14 cellular contexts compared by ENCODE assay signal in the genomic region with DNA sequence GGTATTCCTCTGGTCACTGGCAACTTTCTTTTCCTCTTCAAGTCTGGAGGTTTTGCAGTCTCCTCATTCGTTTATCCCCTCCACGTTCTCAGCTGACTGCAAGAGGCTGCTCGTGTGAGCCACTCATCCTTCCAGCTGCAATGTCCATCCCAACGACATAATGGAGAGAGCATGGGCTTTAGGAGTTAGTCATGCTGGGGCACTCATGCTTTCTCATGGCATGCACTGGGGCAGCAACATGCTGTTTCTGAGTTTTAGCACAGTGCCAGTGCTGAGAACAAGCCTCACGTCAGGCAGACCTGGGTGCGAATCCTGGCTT. TPM values are rescaled to one million over a fixed set of nuclear protein-coding genes. Genes with fewer than 3 reads are reported as not detected.
DNase-seq lines count a peak whose midpoint lies in the region; ATAC-seq and TF ChIP-seq lines count a peak whose summit lies in the region.
"Had no signal": no experiment of that assay in that cellular context is flagged by ENCODE, and none has a peak within 500 bp of the region (broad histone marks: within the 10 kb centered on the region; RNA-seq: fewer than 3 reads in every experiment).

No MANE protein-coding gene starts in this region.

- H3K36me3 ChIP-seq in MM.1S (replicated peaks; ENCODE audit: insufficient read depth, low read length), result 0 out of 2 replicates have a peak, but pooled peaks cover 6% of the 10 kb centered on the region
- H3K36me3 ChIP-seq in neutrophil, result no peaks in the 10 kb centered on the region
- peaks cover 9% of the 10 kb centered on the region for H3K36me3 ChIP-seq in CD8-positive, alpha-beta memory T cell (ENCODE audit: insufficient read depth, low read length)
- H3K36me3 ChIP-seq: neural progenitor cell had no signal

- no peaks in the 10 kb centered on the region for H4K20me1 ChIP-seq in MM.1S (ENCODE audit: insufficient read depth, low read length)

- H3K27me3 ChIP-seq in MM.1S (replicated peaks; ENCODE audit: insufficient read depth, low read length) (no peaks in the 10 kb centered on the region), neutrophil (no peaks in the 10 kb centered on the region)
- H3K27me3 ChIP-seq in CD8-positive, alpha-beta memory T cell (ENCODE audit: insufficient read depth, low read length, poor library complexity, severe bottlenecking), result no peaks in the 10 kb centered on the region
- H3K27me3 ChIP-seq: body of pancreas, gastroesophageal sphincter, neural progenitor cell, SJSA1 had no signal

- ATAC-seq in central memory CD8-positive, alpha-beta T cell (replicated peaks; ENCODE audit: extremely low read depth, poor library complexity, severe bottlenecking), result no peak
- ATAC-seq in HG03025 (IDR thresholded peaks at IDR 0.05; ENCODE audit: low FRiP score, unreplicated experiment) (no peak), HG03039 (IDR thresholded peaks at IDR 0.05; ENCODE audit: unreplicated experiment) (no peak)

- peaks cover 61% of the 10 kb centered on the region for H3F3A ChIP-seq in MM.1S (ENCODE audit: insufficient read depth, low read length)

- H3K4me1 ChIP-seq in MM.1S (ENCODE audit: low read length) (peaks cover 64% of the 10 kb centered on the region), neutrophil (ENCODE audit: control insufficient read depth in 1 of 2, insufficient read depth in 1 of 2, low read depth in 1 of 2, low read length in 1 of 2) (peaks cover 53 to 54% of the 10 kb centered on the region in 2 experiments)
- peaks cover 14% of the 10 kb centered on the region for H3K4me1 ChIP-seq in CD8-positive, alpha-beta memory T cell (ENCODE audit: insufficient read depth, low read length)
- H3K4me1 ChIP-seq: neural progenitor cell, SJSA1 had no signal

- intact Hi-C loops in CD14-positive monocyte (cut with micrococcal nuclease), result loop anchor here (2.0 to 5.0 kb wide), 4 partner anchors 46 to 170 kb away; a partner anchor contains a TSS

- peak overlapping the region; percentile 90 to 95 (median 92) for H3K27ac Mint-ChIP-seq in CD14-positive monocyte
- H3K27ac Mint-ChIP-seq in central memory CD8-positive, alpha-beta T cell (ENCODE audit: low read depth), result peak overlapping the region; percentile 27
- H3K27ac Mint-ChIP-seq in CD8-positive, alpha-beta memory T cell, result peak overlapping the region in 2 of 8 donors; percentile 35 to 42
- H3K27ac Mint-ChIP-seq: activated CD4-positive, alpha-beta T cell treated with anti-CD3 and anti-CD28 coated beads, Interleukin-2, amount 10 ng/mL, durations not matched to agents 24 days and 14 days; neural progenitor cell had no signal

- H3K79me2 ChIP-seq in MM.1S (ENCODE audit: low read length), result peaks cover 70% of the 10 kb centered on the region

- H3K4me1 Mint-ChIP-seq in CD14-positive monocyte, result peaks cover 50% of the 10 kb centered on the region
- H3K4me1 Mint-ChIP-seq in central memory CD8-positive, alpha-beta T cell, result peaks cover 42% of the 10 kb centered on the region
- H3K4me1 Mint-ChIP-seq in CD8-positive, alpha-beta memory T cell, result peaks cover 25 to 42% (median 35%) of the 10 kb centered on the region in 3 donors

- H3K27ac ChIP-seq in MM.1S (ENCODE audit: low read length) (peak overlapping the region; percentile 76), neutrophil (peak overlapping the region; percentile 91)
- H3K27ac ChIP-seq in CD8-positive, alpha-beta memory T cell (ENCODE audit: low read depth, low read length), result no peak overlapping the region
- H3K27ac ChIP-seq: body of pancreas, epithelial cell of prostate, neural progenitor cell, SJSA1 had no signal

- no peaks in the 10 kb centered on the region for H3K27me3 Mint-ChIP-seq in CD14-positive monocyte (ENCODE audit: low read depth in 3 of 3)
- H3K27me3 Mint-ChIP-seq in central memory CD8-positive, alpha-beta T cell, result no peaks in the 10 kb centered on the region
- H3K27me3 Mint-ChIP-seq in CD8-positive, alpha-beta memory T cell, result no peaks in the 10 kb centered on the region
- H3K27me3 Mint-ChIP-seq: activated CD4-positive, alpha-beta T cell treated with anti-CD3 and anti-CD28 coated beads, Interleukin-2, amount 10 ng/mL, durations not matched to agents 24 days and 14 days had no signal

- TF ChIP-seq CTCF in CD14-positive monocyte (IDR thresholded peaks at IDR 0.05) (no peak), MM.1S (IDR thresholded peaks at IDR 0.05; ENCODE audit: low read length) (no peak), neutrophil (IDR thresholded peaks at IDR 0.05) (no peak)

- POLR2A ChIA-PET in CD8-positive, alpha-beta memory T cell (lab: Charles Lee), result interaction anchor here (1.0 kb wide), 1 partner anchor 170 kb away, joined by 4 read pairs; no protein-coding TSS in a partner anchor

- peaks cover 21 to 37% of the 10 kb centered on the region in 2 donors for H3K36me3 Mint-ChIP-seq in CD14-positive monocyte
- H3K36me3 Mint-ChIP-seq in central memory CD8-positive, alpha-beta T cell (ENCODE audit: insufficient read depth), result peaks cover 22% of the 10 kb centered on the region
- H3K36me3 Mint-ChIP-seq in CD8-positive, alpha-beta memory T cell, result peaks cover 10 to 67% (median 14%) of the 10 kb centered on the region in 3 donors

- peak overlapping the region; percentile 25 for H3K9ac ChIP-seq in MM.1S (ENCODE audit: low read length)
- H3K9ac ChIP-seq: neural progenitor cell had no signal

- no peaks in the 10 kb centered on the region for H3K9me2 ChIP-seq in MM.1S (replicated peaks; ENCODE audit: insufficient read depth, low read length)

- no peak overlapping the region; the same call in 1 of the 2 replicates for H3K4me3 ChIP-seq in MM.1S (ENCODE audit: low read length)
- H3K4me3 ChIP-seq in neutrophil (ENCODE audit: low read depth in 1 of 2, low read length in 1 of 2), result peak overlapping the region; percentile 19 to 56
- no peak overlapping the region for H3K4me3 ChIP-seq in CD8-positive, alpha-beta memory T cell (ENCODE audit: low read length)
- H3K4me3 ChIP-seq: body of pancreas, gastroesophageal sphincter, neural progenitor cell, SJSA1 had no signal

- DNase-seq in CD14-positive monocyte (ENCODE audit: low spot score) (no peak), MM.1S (no peak), NCI-H526 treated with DMSO at 0.1 percent for 48 hours (lab: John Stamatoyannopoulos, UW) (no peak)
- no peak for DNase-seq in central memory CD8-positive, alpha-beta T cell (ENCODE audit: low spot score in 2 of 2)
- DNase-seq in CD8-positive, alpha-beta memory T cell, result no peak

- no peaks in the 10 kb centered on the region for H3K9me3 Mint-ChIP-seq in CD14-positive monocyte
- no peaks in the 10 kb centered on the region for H3K9me3 Mint-ChIP-seq in central memory CD8-positive, alpha-beta T cell
- peaks cover 0 to 1% (median 0%) of the 10 kb centered on the region in 5 donors for H3K9me3 Mint-ChIP-seq in CD8-positive, alpha-beta memory T cell
- H3K9me3 Mint-ChIP-seq: activated CD4-positive, alpha-beta T cell treated with anti-CD3 and anti-CD28 coated beads, Interleukin-2, amount 10 ng/mL, durations not matched to agents 24 days and 14 days; neural progenitor cell had no signal

- no peak overlapping the region for H3K4me3 Mint-ChIP-seq in CD14-positive monocyte
- H3K4me3 Mint-ChIP-seq in central memory CD8-positive, alpha-beta T cell, result no peak overlapping the region
- H3K4me3 Mint-ChIP-seq in CD8-positive, alpha-beta memory T cell, result peak overlapping the region in 1 of 7 donors; percentile 12
- H3K4me3 Mint-ChIP-seq: activated CD4-positive, alpha-beta T cell treated with anti-CD3 and anti-CD28 coated beads, Interleukin-2, amount 10 ng/mL, durations not matched to agents 24 days and 14 days; neural progenitor cell had no signal

- CTCF ChIA-PET in CD8-positive, alpha-beta memory T cell (lab: Charles Lee), result interaction anchor here (0.6 to 3.0 kb wide), 15 partner anchors 8 to 419 kb away, joined by 3 to 39 read pairs (median 4); a partner anchor contains a TSS

- H2AFZ ChIP-seq in MM.1S (ENCODE audit: low read length), result no peak overlapping the region
- H2AFZ ChIP-seq: neural progenitor cell had no signal

- no peaks in the 10 kb centered on the region for H3K9me3 ChIP-seq in MM.1S (replicated peaks; ENCODE audit: insufficient read depth, low read length)
- H3K9me3 ChIP-seq in neutrophil, result no peaks in the 10 kb centered on the region
- no peaks in the 10 kb centered on the region for H3K9me3 ChIP-seq in CD8-positive, alpha-beta memory T cell (ENCODE audit: low read length)
- H3K9me3 ChIP-seq: body of pancreas, gastroesophageal sphincter, SJSA1 had no signal

- peak overlapping the region; percentile 43 for H3K4me2 ChIP-seq in MM.1S (ENCODE audit: low read depth, low read length)
- H3K4me2 ChIP-seq: neural progenitor cell had no signal

RNA-seq across cellular contexts. Expression of a gene that starts 7.1 kb away (rescaled TPM):
- polyA plus RNA-seq in CD14-positive monocyte, result 10 to 100 TPM; 30.4 to 30.7 TPM
- 10 to 100 TPM; 40.0 to 42.4 TPM for total RNA-seq in CD8-positive, alpha-beta memory T cell
- polyA plus RNA-seq in CD8-positive, alpha-beta memory T cell, result 59.6 TPM

RNA-seq across cellular contexts. Expression of a gene that starts 28.1 kb away (rescaled TPM):
- 10 to 100 TPM in 1 of 2 donors, 1 to 10 TPM in 1; 7.0 to 13.8 TPM for polyA plus RNA-seq in CD14-positive monocyte
- total RNA-seq in CD8-positive, alpha-beta memory T cell, result 10 to 100 TPM; 10.6 to 11.3 TPM
- 13.0 TPM for polyA plus RNA-seq in CD8-positive, alpha-beta memory T cell

RNA-seq across cellular contexts. Expression of a gene that starts 42.0 kb away (rescaled TPM):
- 10 to 100 TPM; 15.2 to 15.4 TPM for polyA plus RNA-seq in CD14-positive monocyte
- 10 to 100 TPM; 40.3 to 42.4 TPM for total RNA-seq in CD8-positive, alpha-beta memory T cell
- polyA plus RNA-seq in CD8-positive, alpha-beta memory T cell, result 16.3 TPM

RNA-seq across cellular contexts. Expression of a gene that starts 42.3 kb away (rescaled TPM):
- 10 to 100 TPM; 68.7 to 87.6 TPM for polyA plus RNA-seq in CD14-positive monocyte
- total RNA-seq in CD8-positive, alpha-beta memory T cell, result 100 to 1,000 TPM; 157 TPM
- 168 TPM for polyA plus RNA-seq in CD8-positive, alpha-beta memory T cell

RNA-seq across cellular contexts. Expression of a gene that starts 44.5 kb away (rescaled TPM):
- 10 to 100 TPM in 1 of 2 donors, 1 to 10 TPM in 1; 7.8 to 10.1 TPM for polyA plus RNA-seq in CD14-positive monocyte
- 10 to 100 TPM; 11.0 to 12.5 TPM for total RNA-seq in CD8-positive, alpha-beta memory T cell
- 8.3 TPM for polyA plus RNA-seq in CD8-positive, alpha-beta memory T cell

Comparison
In these comparisons a context has a peak if more than half of its experiments do, and no peak if none do; other contexts are left out.
1. H3K4me3 ChIP-seq: peak in neutrophil (2 of 2); none in MM.1S (single experiment) and CD8-positive, alpha-beta memory T cell (single experiment).